In the genomic region with DNA sequence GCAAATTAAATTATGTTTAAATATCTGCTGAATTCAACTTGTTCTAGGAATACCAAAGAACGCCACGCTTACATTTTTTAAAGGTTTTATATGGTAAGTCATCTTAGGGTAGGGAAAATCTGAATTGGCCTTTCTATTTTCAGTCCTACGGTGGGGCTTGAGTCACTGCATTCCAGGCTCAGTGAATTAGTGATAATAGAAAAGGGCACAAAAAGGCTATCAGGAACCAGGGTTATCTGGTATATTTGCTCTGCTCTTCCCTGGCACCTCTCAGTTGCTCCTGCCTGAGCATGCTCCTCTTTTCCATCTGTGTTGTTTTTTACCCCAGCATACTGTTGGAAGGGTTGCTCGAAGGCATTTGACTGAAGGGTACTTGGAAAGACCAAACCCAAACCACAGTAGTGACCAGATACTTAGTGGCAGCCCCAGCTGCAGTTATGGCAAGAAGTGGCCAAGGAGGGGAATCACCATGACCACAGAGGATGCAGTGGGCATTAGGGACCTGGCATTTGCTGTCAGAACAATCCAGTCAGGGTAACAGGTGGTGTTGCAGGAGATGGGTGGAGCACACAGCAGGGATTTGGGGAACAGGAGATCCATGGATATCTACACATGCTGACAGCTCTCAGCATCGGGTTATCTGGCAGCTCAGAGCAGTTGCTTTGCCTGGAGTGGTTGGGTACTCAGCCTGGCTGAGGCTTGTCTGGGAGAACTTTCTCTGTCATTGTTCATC, we compare ENCODE assay signal across 17 cellular contexts. TPM values are rescaled to one million over a fixed set of nuclear protein-coding genes. Genes with fewer than 3 reads are reported as not detected.
DNase-seq lines count a peak whose midpoint lies in the region; ATAC-seq, FAIRE-seq and TF ChIP-seq lines count a peak whose summit lies in the region.
"Had no signal": no experiment of that assay in that cellular context is flagged by ENCODE, and none has a peak within 500 bp of the region (broad histone marks: within the 10 kb centered on the region; RNA-seq: fewer than 3 reads in every experiment).

No MANE protein-coding gene starts in this region.

- CTCF ChIA-PET in A549 (lab: Yijun Ruan, JAX), result interaction anchor here (1.2 kb wide), 1 partner anchor 12 kb away, joined by 3 read pairs; no protein-coding TSS in a partner anchor

- no peak for FAIRE-seq in A549 (lab: Jason Lieb, UNC)
- FAIRE-seq: bronchial epithelial cell had no signal

- intact Hi-C loops in right cardiac atrium (cut with DNase I), result no loop called here
- intact Hi-C loops in prostate gland (cut with DNase I), result no loop called here

- TF ChIP-seq CTCF in A549 (IDR thresholded peaks at IDR 0.05) (no peak), prostate gland (IDR thresholded peaks at IDR 0.05) (no peak)

- TF ChIP-seq RAD21 in A549 (conservative IDR thresholded peaks at IDR 0.05 in 1 of 2, IDR thresholded peaks at IDR 0.05 in 1 of 2), result no peak

- peak; percentile 49 to 75; a peak in 5 of 6 replicates for ATAC-seq in A549
- ATAC-seq in right cardiac atrium, result peak in 1 of 2 donors; percentile 48
- no peak for ATAC-seq in GM21786 (IDR thresholded peaks at IDR 0.05; ENCODE audit: unreplicated experiment)
- no peak for ATAC-seq in HG02798 (IDR thresholded peaks at IDR 0.05; ENCODE audit: poor library complexity, unreplicated experiment)
- ATAC-seq: psoas muscle had no signal

- H3K9me3 ChIP-seq in A549, result no peaks in the 10 kb centered on the region
- no peaks in the 10 kb centered on the region for H3K9me3 ChIP-seq in right cardiac atrium (ENCODE audit: control insufficient read depth, low read length)
- no peaks in the 10 kb centered on the region for H3K9me3 ChIP-seq in prostate gland
- H3K9me3 ChIP-seq: psoas muscle, thyroid gland had no signal

- WGBS in A549 (ENCODE audit: missing lambda C conversion rate), result 47% methylated on average over 5 of the region's 5 CpGs
- 51% methylated on average over 5 of the region's 5 CpGs for WGBS in right cardiac atrium
- 59% methylated on average over 5 of the region's 5 CpGs for WGBS in prostate gland

- POLR2A ChIA-PET in A549 (lab: Yijun Ruan, JAX), result interaction anchor here (0.6 kb wide), 1 partner anchor 38 kb away, joined by 3 read pairs; no protein-coding TSS in a partner anchor

- no peak for DNase-seq in A549 (ENCODE audit: low read depth in 1 of 2, low spot score in 1 of 2)
- peak; percentile 30 for DNase-seq in HCEC 1CT
- peak; percentile 73 for DNase-seq in amniotic stem cell (lab: John Stamatoyannopoulos, UW)
- no peak for DNase-seq in right cardiac atrium
- no peak for DNase-seq in NCI-H2227 (lab: John Stamatoyannopoulos, UW; ENCODE audit: unreplicated experiment)
- DNase-seq in prostate gland (ENCODE audit: low spot score), result no peak
- DNase-seq: activated gamma-delta T cell; foreskin melanocyte; immature natural killer cell; NK-92 treated with Interleukin-12 subunit alpha and Interleukin-12 subunit beta, amount 100 ng/mL, for 24 hours; psoas muscle; thyroid gland had no signal

- peaks cover 39% of the 10 kb centered on the region for H3K4me1 ChIP-seq in A549
- H3K4me1 ChIP-seq in right cardiac atrium (ENCODE audit: control insufficient read depth, insufficient read depth, low read length), result peaks cover 9% of the 10 kb centered on the region
- no peaks in the 10 kb centered on the region for H3K4me1 ChIP-seq in prostate gland (replicated peaks)

- H3K4me2 ChIP-seq in A549, result peak overlapping the region; percentile 45

- H3K4me3 ChIP-seq in A549, result no peak overlapping the region
- H3K4me3 ChIP-seq in right cardiac atrium (ENCODE audit: low read length), result no peak overlapping the region
- H3K4me3 ChIP-seq in prostate gland, result no peak overlapping the region
- H3K4me3 ChIP-seq: psoas muscle, thyroid gland had no signal

- TF ChIP-seq POLR2A in A549 (IDR thresholded peaks at IDR 0.05; ENCODE audit: low read length), result no peak
- no peak for TF ChIP-seq POLR2A in prostate gland (IDR thresholded peaks at IDR 0.05)

- no peak for TF ChIP-seq EP300 in A549 (IDR thresholded peaks at IDR 0.05)

- peak overlapping the region; percentile 78 for H3K27ac ChIP-seq in A549
- H3K27ac ChIP-seq in right cardiac atrium (ENCODE audit: low read length), result peak overlapping the region; percentile 91
- H3K27ac ChIP-seq in prostate gland, result no peak overlapping the region
- H3K27ac ChIP-seq: psoas muscle, thyroid gland had no signal

- H3K27me3 ChIP-seq in right cardiac atrium (ENCODE audit: control insufficient read depth, insufficient read depth) (no peaks in the 10 kb centered on the region), prostate gland (replicated peaks; ENCODE audit: insufficient read depth) (no peaks in the 10 kb centered on the region)
- H3K27me3 ChIP-seq: thyroid gland had no signal

- H3K36me3 ChIP-seq in prostate gland, result no peaks in the 10 kb centered on the region
- H3K36me3 ChIP-seq: thyroid gland had no signal

TF ChIP-seq in A549, 52 proteins besides CTCF, POLR2A, EP300 and RAD21:
- TF ChIP-seq FOSL2 (IDR thresholded peaks at IDR 0.05) (no peak), FOSL2 (CRISPR knock-in tag; IDR thresholded peaks at IDR 0.05) (peak; percentile 55; the same call in 1 of the 2 replicates)
- TF ChIP-seq, protein P1, sequence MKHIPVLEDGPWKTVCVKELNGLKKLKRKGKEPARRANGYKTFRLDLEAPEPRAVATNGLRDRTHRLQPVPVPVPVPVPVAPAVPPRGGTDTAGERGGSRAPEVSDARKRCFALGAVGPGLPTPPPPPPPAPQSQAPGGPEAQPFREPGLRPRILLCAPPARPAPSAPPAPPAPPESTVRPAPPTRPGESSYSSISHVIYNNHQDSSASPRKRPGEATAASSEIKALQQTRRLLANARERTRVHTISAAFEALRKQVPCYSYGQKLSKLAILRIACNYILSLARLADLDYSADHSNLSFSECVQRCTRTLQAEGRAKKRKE (CRISPR knock-in tag; IDR thresholded peaks at IDR 0.05; ENCODE audit: low read depth), result no peak

RNA-seq across cellular contexts. Expression of a gene that starts 2.3 kb away (rescaled TPM):
- polyA plus RNA-seq in A549 (2011; rRNA removed) (not detected in 2 replicates), A549 (2017; fragmentation: RNase III; extraction: RNeasy Plus Mini Kit Qiagen cat#74134 plus additional on column Dnase treatment) (0.08 to 0.12 TPM (median 0.09 TPM) in 3 replicates), right cardiac atrium (1.7 TPM)
- polyA plus RNA-seq in A549 (2012; cell fraction: cytosol; rRNA removed), result 0.03 TPM in 1 of 2 replicates, not detected in the other
- 0.04 TPM in 1 of 2 replicates, not detected in the other for polyA plus RNA-seq in A549 (2012; cell fraction: nucleus; rRNA removed)
- not detected in 2 replicates for polyA minus RNA-seq in A549 (2011; rRNA and poly(A)+ RNA removed)
- total RNA-seq in right cardiac atrium (under 1 TPM; 0.39 to 0.69 (median 0.43) TPM), prostate gland (under 1 TPM in 1 of 2 donors, not detected in 1; 0.62 TPM)
- total RNA-seq: activated CD8-positive, alpha-beta memory T cell treated with anti-CD3 and anti-CD28 coated beads for 36 hours; bronchial epithelial cell; mucosa of gallbladder; psoas muscle; thyroid gland had no signal
- polyA plus RNA-seq: immature natural killer cell had no signal

RNA-seq across cellular contexts. Expression of a gene that starts 58.7 kb away (rescaled TPM):
- polyA plus RNA-seq in A549 (2011; rRNA removed), result 78.7 and 91.3 TPM in 2 replicates
- 55.5 and 58.7 TPM in 2 replicates for polyA plus RNA-seq in A549 (2012; cell fraction: cytosol; rRNA removed)
- polyA plus RNA-seq in A549 (2012; cell fraction: nucleus; rRNA removed), result 66.8 and 68.1 TPM in 2 replicates
- 59.8 to 61.4 TPM (median 61.4 TPM) in 3 replicates for polyA plus RNA-seq in A549 (2017; fragmentation: RNase III; extraction: RNeasy Plus Mini Kit Qiagen cat#74134 plus additional on column Dnase treatment)
- 91.5 and 94.8 TPM in 2 replicates for polyA minus RNA-seq in A549 (2011; rRNA and poly(A)+ RNA removed)
- 10 to 100 TPM; 22.1 to 24.8 (median 23.5) TPM for total RNA-seq in right cardiac atrium
- 28.9 TPM for polyA plus RNA-seq in right cardiac atrium
- 10 to 100 TPM; 41.9 to 50.0 TPM for total RNA-seq in prostate gland

Comparison
In these comparisons a context has a peak if more than half of its experiments do, and no peak if none do; other contexts are left out.
1. ATAC-seq: peak in A549 (2 of 2); none in GM21786 (single experiment) and HG02798 (single experiment).
2. DNase-seq: peak in HCEC 1CT (single experiment) and amniotic stem cell (single experiment); none in A549 (0 of 2), right cardiac atrium (0 of 3), NCI-H2227 (single experiment) and prostate gland (single experiment).
3. H3K27ac ChIP-seq: peak in A549 (2 of 2) and right cardiac atrium (single experiment); none in prostate gland (0 of 2).